In genomic region chr2:161952722-161953322, GRCh38 we compare ENCODE assay signal across 20 cellular contexts.
A peak's percentile ranks its signal among the peaks of the same experiment; 100 is the strongest.
DNase-seq lines count a peak whose midpoint lies in the region; ATAC-seq, FAIRE-seq and TF ChIP-seq lines count a peak whose summit lies in the region.
"Had no signal": no experiment of that assay in that cellular context is flagged by ENCODE, and none has a peak within 500 bp of the region (broad histone marks: within the 10 kb centered on the region; RNA-seq: fewer than 3 reads in every experiment).

No MANE protein-coding gene starts in this region.

- H3K36me3 Mint-ChIP-seq in CD4-positive, CD25-positive, alpha-beta regulatory T cell, result no peaks in the 10 kb centered on the region
- H3K36me3 Mint-ChIP-seq in activated CD4-positive, alpha-beta memory T cell treated with anti-CD3 and anti-CD28 coated beads for 36 hours, result no peaks in the 10 kb centered on the region
- H3K36me3 Mint-ChIP-seq in central memory CD8-positive, alpha-beta T cell (ENCODE audit: insufficient read depth), result no peaks in the 10 kb centered on the region
- H3K36me3 Mint-ChIP-seq: memory B cell had no signal

- no peak overlapping the region for H3K27ac ChIP-seq in CD4-positive, CD25-positive, alpha-beta regulatory T cell (ENCODE audit: insufficient read depth, low read length, poor library complexity, severe bottlenecking)
- H3K27ac ChIP-seq: GM23248, parathyroid adenoma, sigmoid colon, upper lobe of right lung had no signal

- ATAC-seq in activated CD4-positive, CD25-positive, alpha-beta regulatory T cell treated with anti-CD3 and anti-CD28 coated beads, Interleukin-2, amount 50 U/mL, for 24 hours, result peak; percentile 76 to 83
- ATAC-seq in CD4-positive, CD25-positive, alpha-beta regulatory T cell (ENCODE audit: low read depth in 2 of 2), result no peak
- peak; percentile 50 for ATAC-seq in central memory CD8-positive, alpha-beta T cell (replicated peaks; ENCODE audit: extremely low read depth, poor library complexity, severe bottlenecking)
- ATAC-seq in HG03571 (IDR thresholded peaks at IDR 0.05; ENCODE audit: unreplicated experiment), result no peak
- ATAC-seq: upper lobe of right lung had no signal

- H3K4me3 ChIP-seq in CD4-positive, CD25-positive, alpha-beta regulatory T cell (ENCODE audit: low read depth, low read length), result peak overlapping the region; percentile 13
- H3K4me3 ChIP-seq: GM23248, sigmoid colon, upper lobe of right lung had no signal

- intact Hi-C loops in activated CD4-positive, alpha-beta memory T cell treated with anti-CD3 and anti-CD28 coated beads for 36 hours (cut with micrococcal nuclease), result loop anchor here (1.0 to 10.0 kb wide), 11 partner anchors 11 to 1468 kb away; partner anchors contain the start of genes IFIH1 and PSMD14

- no peak for TF ChIP-seq POLR2A in H54 (IDR thresholded peaks at IDR 0.05; ENCODE audit: low read depth, low read length)

- H3K9me3 ChIP-seq in CD4-positive, CD25-positive, alpha-beta regulatory T cell (ENCODE audit: control insufficient read depth in 2 of 2, low read length in 2 of 2), result no peaks in the 10 kb centered on the region
- H3K9me3 ChIP-seq: sigmoid colon, upper lobe of right lung had no signal

- H3K36me3 ChIP-seq in CD4-positive, CD25-positive, alpha-beta regulatory T cell (ENCODE audit: control insufficient read depth, insufficient read depth, low read length), result no peaks in the 10 kb centered on the region
- H3K36me3 ChIP-seq: sigmoid colon, upper lobe of right lung had no signal

- CTCF ChIA-PET in activated CD4-positive, alpha-beta memory T cell treated with anti-CD3 and anti-CD28 coated beads for 36 hours (lab: Charles Lee), result interaction anchor here (1.1 to 2.7 kb wide), 8 partner anchors 11 to 366 kb away, joined by 3 to 14 read pairs (median 8); partner anchors contain the start of gene DPP4

- H3K9me3 Mint-ChIP-seq in CD4-positive, CD25-positive, alpha-beta regulatory T cell, result peaks cover 0 to 3% (median 0%) of the 10 kb centered on the region in 7 donors
- H3K9me3 Mint-ChIP-seq in activated CD4-positive, alpha-beta memory T cell treated with anti-CD3 and anti-CD28 coated beads for 36 hours, result no peaks in the 10 kb centered on the region
- no peaks in the 10 kb centered on the region for H3K9me3 Mint-ChIP-seq in central memory CD8-positive, alpha-beta T cell
- H3K9me3 Mint-ChIP-seq: memory B cell had no signal

- no peak for DNase-seq in activated CD4-positive, CD25-positive, alpha-beta regulatory T cell (lab: John Stamatoyannopoulos, UW)
- peak in 2 of 3 donors; percentile 16 to 86 for DNase-seq in CD4-positive, CD25-positive, alpha-beta regulatory T cell
- no peak for DNase-seq in activated CD4-positive, alpha-beta memory T cell treated with anti-CD3 and anti-CD28 coated beads for 36 hours
- no peak for DNase-seq in central memory CD8-positive, alpha-beta T cell (ENCODE audit: low spot score in 2 of 2)
- DNase-seq in SW480 (ENCODE audit: low spot score) (no peak), H54 (ENCODE audit: insufficient read length, low spot score) (no peak)
- DNase-seq: 8988T, DMS 273 treated with DMSO at 0.1 percent for 48 hours, foreskin melanocyte, GM23248, kidney glomerular epithelial cell, NCI-H1105 treated with DMSO at 0.1 percent for 48 hours, NCI-H526, sigmoid colon, upper lobe of right lung had no signal

- H3K4me3 Mint-ChIP-seq in CD4-positive, CD25-positive, alpha-beta regulatory T cell, result peak overlapping the region in 3 of 4 donors; percentile 12 to 52 (median 12)
- no peak overlapping the region for H3K4me3 Mint-ChIP-seq in activated CD4-positive, alpha-beta memory T cell treated with anti-CD3 and anti-CD28 coated beads for 36 hours
- H3K4me3 Mint-ChIP-seq in central memory CD8-positive, alpha-beta T cell, result peak overlapping the region; percentile 45
- H3K4me3 Mint-ChIP-seq: memory B cell had no signal

- no peaks in the 10 kb centered on the region for H3K27me3 ChIP-seq in CD4-positive, CD25-positive, alpha-beta regulatory T cell (ENCODE audit: control insufficient read depth, insufficient read depth, low read length)
- H3K27me3 ChIP-seq: sigmoid colon had no signal

- POLR2A ChIA-PET in activated CD4-positive, alpha-beta memory T cell treated with anti-CD3 and anti-CD28 coated beads for 36 hours (lab: Charles Lee), result interaction anchor here (1.3 to 2.1 kb wide), 3 partner anchors 11 to 59 kb away, joined by 3 to 10 read pairs (median 8); no protein-coding TSS in a partner anchor

- peaks cover 29 to 52% (median 48%) of the 10 kb centered on the region in 4 donors for H3K4me1 Mint-ChIP-seq in CD4-positive, CD25-positive, alpha-beta regulatory T cell
- peaks cover 53% of the 10 kb centered on the region for H3K4me1 Mint-ChIP-seq in activated CD4-positive, alpha-beta memory T cell treated with anti-CD3 and anti-CD28 coated beads for 36 hours (ENCODE audit: low read depth)
- H3K4me1 Mint-ChIP-seq in central memory CD8-positive, alpha-beta T cell, result peaks cover 46% of the 10 kb centered on the region
- H3K4me1 Mint-ChIP-seq: memory B cell had no signal

- peaks cover 53% of the 10 kb centered on the region for H3K4me1 ChIP-seq in CD4-positive, CD25-positive, alpha-beta regulatory T cell (ENCODE audit: control insufficient read depth, insufficient read depth, low read length, poor library complexity, severe bottlenecking)
- H3K4me1 ChIP-seq: parathyroid adenoma, sigmoid colon, upper lobe of right lung had no signal

- peaks cover 6% of the 10 kb centered on the region for H3K27me3 Mint-ChIP-seq in CD4-positive, CD25-positive, alpha-beta regulatory T cell
- no peaks in the 10 kb centered on the region for H3K27me3 Mint-ChIP-seq in activated CD4-positive, alpha-beta memory T cell treated with anti-CD3 and anti-CD28 coated beads for 36 hours
- no peaks in the 10 kb centered on the region for H3K27me3 Mint-ChIP-seq in central memory CD8-positive, alpha-beta T cell
- H3K27me3 Mint-ChIP-seq: memory B cell had no signal

- H3K27ac Mint-ChIP-seq in CD4-positive, CD25-positive, alpha-beta regulatory T cell, result peak overlapping the region; percentile 14 to 90 (median 57)
- peak overlapping the region; percentile 83 for H3K27ac Mint-ChIP-seq in activated CD4-positive, alpha-beta memory T cell treated with anti-CD3 and anti-CD28 coated beads for 36 hours
- no peak overlapping the region for H3K27ac Mint-ChIP-seq in central memory CD8-positive, alpha-beta T cell (ENCODE audit: low read depth)
- H3K27ac Mint-ChIP-seq: memory B cell had no signal

- no peak for FAIRE-seq in H54 (lab: Jason Lieb, UNC)
- FAIRE-seq: G401.6 had no signal

Comparison
In these comparisons a context has a peak if more than half of its experiments do, and no peak if none do; other contexts are left out.
1. ATAC-seq: peak in activated CD4-positive, CD25-positive, alpha-beta regulatory T cell treated with anti-CD3 and anti-CD28 coated beads, Interleukin-2, amount 50 U/mL, for 24 hours (2 of 2) and central memory CD8-positive, alpha-beta T cell (single experiment); none in CD4-positive, CD25-positive, alpha-beta regulatory T cell (0 of 2) and HG03571 (single experiment).
2. DNase-seq: peak in CD4-positive, CD25-positive, alpha-beta regulatory T cell (2 of 3); none in activated CD4-positive, CD25-positive, alpha-beta regulatory T cell (0 of 4), activated CD4-positive, alpha-beta memory T cell treated with anti-CD3 and anti-CD28 coated beads for 36 hours (single experiment), central memory CD8-positive, alpha-beta T cell (0 of 2), SW480 (single experiment) and H54 (single experiment).